21 cellular contexts compared by ENCODE assay signal in the genomic region with DNA sequence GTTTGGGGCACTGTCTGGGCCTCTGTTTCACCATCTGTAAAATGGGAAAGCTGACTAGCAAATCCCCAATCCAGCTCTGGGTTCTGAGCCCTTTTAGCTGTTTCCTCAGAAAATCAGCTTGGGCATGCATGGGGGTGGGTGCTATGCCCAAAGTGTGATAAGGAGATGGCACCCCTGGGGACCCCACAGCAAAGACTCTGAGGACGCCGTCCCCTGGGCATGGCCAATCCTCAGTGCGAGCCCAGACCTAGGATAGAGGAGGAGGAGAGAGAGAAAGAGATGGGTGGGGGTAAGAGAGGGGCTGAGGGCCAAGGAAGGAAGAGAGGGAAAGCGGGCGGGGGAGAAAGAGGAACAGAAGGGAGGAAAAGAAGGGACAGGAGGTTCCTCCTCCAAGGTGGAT. TPM values are rescaled to one million over a fixed set of nuclear protein-coding genes. Genes with fewer than 3 reads are reported as not detected.
DNase-seq lines count a peak whose midpoint lies in the region; ATAC-seq, FAIRE-seq and TF ChIP-seq lines count a peak whose summit lies in the region.
"Had no signal": no experiment of that assay in that cellular context is flagged by ENCODE, and none has a peak within 500 bp of the region (broad histone marks: within the 10 kb centered on the region; RNA-seq: fewer than 3 reads in every experiment).

No MANE protein-coding gene starts in this region.

- H3K4me3 ChIP-seq in GM12878 = no peak overlapping the region
- peak overlapping the region in 1 of 2 experiments; percentile 9 for H3K4me3 ChIP-seq in neutrophil (ENCODE audit: low read depth in 1 of 2, low read length in 1 of 2)
- H3K4me3 ChIP-seq: upper lobe of right lung had no signal

- no peak for TF ChIP-seq CTCF in CD4-positive, alpha-beta T cell (IDR thresholded peaks at IDR 0.05)
- TF ChIP-seq CTCF in GM12878 (IDR thresholded peaks at IDR 0.05 in 2 of 3, conservative IDR thresholded peaks at IDR 0.05 in 1 of 3; ENCODE audit: control insufficient read depth in 2 of 3, extremely low read depth in 1 of 3, insufficient read depth in 1 of 3, low read depth in 3 of 3, low read length in 3 of 3) = no peak
- TF ChIP-seq CTCF in neutrophil (IDR thresholded peaks at IDR 0.05) = no peak
- TF ChIP-seq CTCF in GM10266 (IDR thresholded peaks at IDR 0.05; ENCODE audit: control insufficient read depth, insufficient read depth, low read depth, missing control alignments) = no peak

- in situ Hi-C loops in GM12878 (cut with MboI) = no loop called here

- H3K27ac Mint-ChIP-seq in activated T-cell treated with anti-CD3 and anti-CD28 coated beads, Interleukin-2, amount 50 U/mL, for 72 hours = peak overlapping the region; percentile 50
- H3K27ac Mint-ChIP-seq in CD4-positive, alpha-beta T cell = peak overlapping the region; percentile 94
- H3K27ac Mint-ChIP-seq: stimulated activated naive CD8-positive, alpha-beta T cell treated with anti-CD3 and anti-CD28 coated beads, Interleukin-15, Interleukin-2, amounts not matched to agents 100 ng/mL and 50 ng/mL, for 24 hours had no signal

- CTCF ChIA-PET in CD4-positive, alpha-beta T cell (lab: Charles Lee) = interaction anchor here (3.1 to 7.1 kb wide), 2 partner anchors 24 to 131 kb away, joined by 32 to 40 read pairs; no protein-coding TSS in a partner anchor
- CTCF ChIA-PET in GM12878 (lab: Yijun Ruan, JAX) = interaction anchor here (0.9 to 16.9 kb wide), 2 partner anchors 112 to 333 kb away, joined by 3 to 406 read pairs; no protein-coding TSS in a partner anchor

- H3K4me1 ChIP-seq in GM12878 (ENCODE audit: control insufficient read depth, insufficient read depth, low read length) (no peaks in the 10 kb centered on the region), neutrophil (ENCODE audit: control insufficient read depth in 1 of 2, insufficient read depth in 1 of 2, low read depth in 1 of 2, low read length in 1 of 2) (peaks cover 57% of the 10 kb centered on the region in 2 experiments)

- intact Hi-C loops in CD4-positive, alpha-beta T cell (cut with DNase I, micrococcal nuclease) = loop anchor here in 1 of 2 experiments (10.0 kb wide), 2 partner anchors 248 to 262 kb away; no protein-coding TSS in a partner anchor
- intact Hi-C loops in GM12878 (cut with micrococcal nuclease; ENCODE audit: unreplicated experiment) = no loop called here

- H4K20me1 ChIP-seq in GM12878 (ENCODE audit: control insufficient read depth, insufficient read depth) = no peaks in the 10 kb centered on the region

- no peak for ATAC-seq in activated T-cell treated with anti-CD3 and anti-CD28 coated beads, Interleukin-2, amount 50 U/mL, for 72 hours (replicated peaks in 1 of 2)
- no peak for ATAC-seq in CD4-positive, alpha-beta T cell (ENCODE audit: poor library complexity)
- no peak for ATAC-seq in GM12878
- no peak for ATAC-seq in GM21786 (IDR thresholded peaks at IDR 0.05; ENCODE audit: unreplicated experiment)

- H3K4me2 ChIP-seq in GM12878 (ENCODE audit: control insufficient read depth, insufficient read depth) = peak overlapping the region; percentile 11; the same call in 1 of the 2 replicates

- peak overlapping the region; percentile 62 for H3K27ac ChIP-seq in CD4-positive, alpha-beta T cell (ENCODE audit: low read depth, low read length)
- H3K27ac ChIP-seq in GM12878 (ENCODE audit: control insufficient read depth, insufficient read depth) (no peak overlapping the region), neutrophil (peak overlapping the region; percentile 92)
- H3K27ac ChIP-seq: upper lobe of right lung, WERI-Rb-1 had no signal

- no peaks in the 10 kb centered on the region for H3K27me3 ChIP-seq in CD4-positive, alpha-beta T cell (ENCODE audit: control insufficient read depth, insufficient read depth, low read length)
- no peaks in the 10 kb centered on the region for H3K27me3 ChIP-seq in GM12878 (replicated peaks in 1 of 2; ENCODE audit: control insufficient read depth in 2 of 2, insufficient read depth in 2 of 2, low read length in 1 of 2)
- H3K27me3 ChIP-seq in neutrophil = no peaks in the 10 kb centered on the region
- H3K27me3 ChIP-seq: upper lobe of right lung had no signal

- H3K9ac ChIP-seq in GM12878 (ENCODE audit: control insufficient read depth, insufficient read depth, low read length) = no peak overlapping the region

- H3K27me3 Mint-ChIP-seq in activated T-cell treated with anti-CD3 and anti-CD28 coated beads, Interleukin-2, amount 50 U/mL, for 72 hours (ENCODE audit: low read depth) = no peaks in the 10 kb centered on the region
- H3K27me3 Mint-ChIP-seq in CD4-positive, alpha-beta T cell = no peaks in the 10 kb centered on the region
- H3K27me3 Mint-ChIP-seq: stimulated activated naive CD8-positive, alpha-beta T cell treated with anti-CD3 and anti-CD28 coated beads, Interleukin-15, Interleukin-2, amounts not matched to agents 100 ng/mL and 50 ng/mL, for 24 hours had no signal

- no peaks in the 10 kb centered on the region for H3K9me3 ChIP-seq in CD4-positive, alpha-beta T cell (ENCODE audit: control insufficient read depth, low read length)
- H3K9me3 ChIP-seq in GM12878 (replicated peaks; ENCODE audit: control insufficient read depth, insufficient read depth, low read length) (no peaks in the 10 kb centered on the region), neutrophil (no peaks in the 10 kb centered on the region)
- H3K9me3 ChIP-seq: upper lobe of right lung had no signal

- H3K36me3 ChIP-seq in GM12878 (ENCODE audit: control insufficient read depth in 2 of 2, insufficient read depth in 2 of 2, low read length in 1 of 2) = no peaks in the 10 kb centered on the region; a peak in 2 of 4 replicates
- peaks cover 31% of the 10 kb centered on the region for H3K36me3 ChIP-seq in neutrophil

- peak overlapping the region; percentile 7; the same call in 1 of the 2 replicates for H2AFZ ChIP-seq in GM12878 (ENCODE audit: control insufficient read depth, low read depth, low read length)

- BruUV-seq in GM12878 (replicated peaks; lab: Mats Ljungman, UMichigan) = no TSS peak

- no peak for TF ChIP-seq RAD21 in GM12878 (IDR thresholded peaks at IDR 0.05; ENCODE audit: insufficient read depth, low read depth, low read length)

- RAD21 ChIA-PET in GM12878 (lab: Charles Lee; ENCODE audit: unreplicated experiment) = no interaction called here

- H3K4me3 Mint-ChIP-seq in activated T-cell treated with anti-CD3 and anti-CD28 coated beads, Interleukin-2, amount 50 U/mL, for 72 hours = no peak overlapping the region
- H3K4me3 Mint-ChIP-seq in CD4-positive, alpha-beta T cell = no peak overlapping the region
- H3K4me3 Mint-ChIP-seq: stimulated activated naive CD8-positive, alpha-beta T cell treated with anti-CD3 and anti-CD28 coated beads, Interleukin-15, Interleukin-2, amounts not matched to agents 100 ng/mL and 50 ng/mL, for 24 hours had no signal

- H3K36me3 Mint-ChIP-seq in activated T-cell treated with anti-CD3 and anti-CD28 coated beads, Interleukin-2, amount 50 U/mL, for 72 hours (ENCODE audit: insufficient read depth in 2 of 2) = peaks cover 0 to 3% of the 10 kb centered on the region in 2 donors
- peaks cover 43% of the 10 kb centered on the region for H3K36me3 Mint-ChIP-seq in CD4-positive, alpha-beta T cell (ENCODE audit: low read depth)

- peaks cover 23% of the 10 kb centered on the region for H3K4me1 Mint-ChIP-seq in activated T-cell treated with anti-CD3 and anti-CD28 coated beads, Interleukin-2, amount 50 U/mL, for 72 hours (ENCODE audit: low read depth)
- H3K4me1 Mint-ChIP-seq in CD4-positive, alpha-beta T cell (ENCODE audit: low read depth) = peaks cover 58% of the 10 kb centered on the region

- no peaks in the 10 kb centered on the region for H3K9me3 Mint-ChIP-seq in activated T-cell treated with anti-CD3 and anti-CD28 coated beads, Interleukin-2, amount 50 U/mL, for 72 hours
- H3K9me3 Mint-ChIP-seq in CD4-positive, alpha-beta T cell = no peaks in the 10 kb centered on the region
- H3K9me3 Mint-ChIP-seq: stimulated activated naive CD8-positive, alpha-beta T cell treated with anti-CD3 and anti-CD28 coated beads, Interleukin-15, Interleukin-2, amounts not matched to agents 100 ng/mL and 50 ng/mL, for 24 hours had no signal

- FAIRE-seq in GM12878 (lab: Jason Lieb, UNC) = no peak

- no peaks in the 10 kb centered on the region for H3K79me2 ChIP-seq in GM12878 (ENCODE audit: control insufficient read depth, insufficient read depth, low read length)

- POLR2A ChIA-PET in CD4-positive, alpha-beta T cell (lab: Charles Lee) = interaction anchor here (2.5 kb wide), 1 partner anchor 11 kb away, joined by 17 read pairs; no protein-coding TSS in a partner anchor
- POLR2A ChIA-PET in GM12878 (lab: Charles Lee) = interaction anchor here (0.5 kb wide), 1 partner anchor 84 kb away, joined by 7 read pairs; no protein-coding TSS in a partner anchor

- TF ChIP-seq EP300 in GM12878 (IDR thresholded peaks at IDR 0.05; ENCODE audit: borderline replicate concordance in 1 of 2, control insufficient read depth in 1 of 2, low read depth in 2 of 2, low read length in 2 of 2) = no peak

- no peak for TF ChIP-seq POLR2A in GM12878 (IDR thresholded peaks at IDR 0.05; ENCODE audit: low read depth, low read length)

- 28% methylated on average over 3 of the region's 5 CpGs for WGBS in GM12878 (ENCODE audit: insufficient coverage, insufficient replicate concordance, low lambda C conversion rate, missing lambda C conversion rate)

- DNase-seq in activated T-cell treated with anti-CD3 and anti-CD28 coated beads, Interleukin-2, amount 50 U/mL, for 72 hours = no peak
- DNase-seq in activated T-cell treated with anti-CD3 and anti-CD28 coated beads for 4 hours = no peak
- peak in 1 of 10 experiments; percentile 25 for DNase-seq in CD4-positive, alpha-beta T cell
- no peak for DNase-seq in GM12878 (ENCODE audit: low read depth, low spot score)
- no peak for DNase-seq in NCI-H1092 (lab: John Stamatoyannopoulos, UW)
- DNase-seq in GM10266 (ENCODE audit: extremely low spot score) = no peak
- DNase-seq: activated effector memory CD4-positive, alpha-beta T cell treated with Interleukin-2 at 50 U/mL for 16 hours; cerebellar nuclear complex; GOT3; hypothalamus; RPMI8226; SW 1271; WERI-Rb-1 had no signal

- SMC1A ChIA-PET in GM12878 (lab: Charles Lee; ENCODE audit: uncharacterized antibody, unreplicated experiment) = interaction anchor here (0.5 kb wide), 1 partner anchor 348 kb away, joined by 4 read pairs; no protein-coding TSS in a partner anchor

RNA-seq across cellular contexts. Expression of gene TPBGL, which starts 31.8 kb away (rescaled TPM):
- under 1 TPM; 0.07 to 0.14 TPM for total RNA-seq in activated T-cell treated with anti-CD3 and anti-CD28 coated beads, Interleukin-2, amount 50 U/mL, for 72 hours
- under 1 TPM; 0.78 to 0.80 TPM for total RNA-seq in CD4-positive, alpha-beta T cell
- not detected in 2 replicates for total RNA-seq in GM12878 (2013; cell fraction: nucleolus; rRNA removed)
- total RNA-seq in GM12878 (2014; rRNA removed) (not detected in 2 replicates), GM12878 (2014; rRNA removed; fragmentation: Illumina TruSeq; extraction: Trizol) (not detected in 2 replicates), GM12878 (2021) (not detected in 2 replicates)
- polyA plus RNA-seq in GM12878 (2011; ENCODE audit: low read depth) = not detected
- polyA plus RNA-seq in GM12878 (2011; rRNA removed) (not detected in 2 replicates), GM12878 (2014; fragmentation: Illumina TruSeq; extraction: Trizol) (not detected in 2 replicates), GM12878 (2014; fragmentation: Nextera tagmentation; extraction: Ambion mirVana) (not detected), GM12878 (2014; rRNA removed) (not detected in 2 replicates), GM12878 (2016; fragmentation: Nextera tagmentation; extraction: Ambion mirVana) (not detected)
- polyA plus RNA-seq in GM12878 (2011; cell fraction: cytosol; rRNA removed) = not detected in 2 replicates
- polyA plus RNA-seq in GM12878 (2011; cell fraction: nucleus; rRNA removed) = not detected in 2 replicates
- not detected in 2 replicates for polyA plus RNA-seq in GM12878 (2012)
- polyA minus RNA-seq in GM12878 (2011; rRNA and poly(A)+ RNA removed) = not detected in 2 replicates
- not detected in 2 replicates for polyA minus RNA-seq in GM12878 (2011; cell fraction: cytosol; rRNA and poly(A)+ RNA removed)
- not detected in 2 replicates for polyA minus RNA-seq in GM12878 (2011; cell fraction: nucleus; rRNA and poly(A)+ RNA removed)
- total RNA-seq: Daoy, fibroblast of villous mesenchyme, MCF 10A had no signal
- polyA plus RNA-seq: aorta had no signal
